ENCODE assay signal across 8 cellular contexts in genomic region chr19:49451430-49452181, GRCh38. TPM values are rescaled to one million over a fixed set of nuclear protein-coding genes. Genes with fewer than 3 reads are reported as not detected.
A peak's percentile ranks its signal among the peaks of the same experiment; 100 is the strongest.
DNase-seq lines count a peak whose midpoint lies in the region; ATAC-seq, FAIRE-seq and TF ChIP-seq lines count a peak whose summit lies in the region.

TSS of gene PIH1D1 (minus strand) at chr19:49451814. CDS start at chr19:49451574, 240 bp downstream.

- ATAC-seq in stimulated activated naive CD8-positive, alpha-beta T cell treated with anti-CD3 and anti-CD28 coated beads, Interleukin-15, amount 100 ng/mL, for 72 hours = peak; percentile 80

- H3K4me3 Mint-ChIP-seq in nephron progenitor cell = peak within 1 kb of the TSS; percentile 96
- H3K4me3 Mint-ChIP-seq in stimulated activated naive CD8-positive, alpha-beta T cell treated with anti-CD3 and anti-CD28 coated beads, Interleukin-15, amount 100 ng/mL, for 72 hours = peak within 1 kb of the TSS; percentile 95 to 98

- H3K4me1 Mint-ChIP-seq in nephron progenitor cell = peaks cover 50% of the 10 kb centered on the region
- H3K4me1 Mint-ChIP-seq in stimulated activated naive CD8-positive, alpha-beta T cell treated with anti-CD3 and anti-CD28 coated beads, Interleukin-15, amount 100 ng/mL, for 72 hours = peaks cover 78% of the 10 kb centered on the region

- H3K27ac Mint-ChIP-seq in nephron progenitor cell = peak within 1 kb of the TSS; percentile 95
- H3K27ac Mint-ChIP-seq in stimulated activated naive CD8-positive, alpha-beta T cell treated with anti-CD3 and anti-CD28 coated beads, Interleukin-15, amount 100 ng/mL, for 72 hours = peak within 1 kb of the TSS; percentile 100

- no peaks in the 10 kb centered on the region for H3K9me3 Mint-ChIP-seq in nephron progenitor cell
- no peaks in the 10 kb centered on the region for H3K9me3 Mint-ChIP-seq in stimulated activated naive CD8-positive, alpha-beta T cell treated with anti-CD3 and anti-CD28 coated beads, Interleukin-15, amount 100 ng/mL, for 72 hours

- FAIRE-seq in H54 (lab: Jason Lieb, UNC) = peak; percentile 94

- DNase-seq in EL = peak; percentile 100
- peak; percentile 97 for DNase-seq in H54 (ENCODE audit: insufficient read length, low spot score)
- peak; percentile 100 for DNase-seq in M059J (ENCODE audit: low read depth)
- DNase-seq in SHP77 (lab: John Stamatoyannopoulos, UW) = peak; percentile 98 to 99
- peak; percentile 88 for DNase-seq in activated effector memory CD4-positive, alpha-beta T cell treated with Interleukin-2 at 50 U/mL for 16 hours
- peak; percentile 99 for DNase-seq in fibroblast of the conjunctiva (ENCODE audit: low read depth)
- peak; percentile 92 for DNase-seq in nephron progenitor cell
- DNase-seq in stimulated activated naive CD8-positive, alpha-beta T cell treated with anti-CD3 and anti-CD28 coated beads, Interleukin-15, amount 100 ng/mL, for 72 hours = peak; percentile 93 to 97

- peaks cover 7% of the 10 kb centered on the region for H3K27me3 Mint-ChIP-seq in nephron progenitor cell (ENCODE audit: low read depth, poor library complexity)
- no peaks in the 10 kb centered on the region for H3K27me3 Mint-ChIP-seq in stimulated activated naive CD8-positive, alpha-beta T cell treated with anti-CD3 and anti-CD28 coated beads, Interleukin-15, amount 100 ng/mL, for 72 hours

- TF ChIP-seq CTCF in nephron progenitor cell (IDR thresholded peaks at IDR 0.05) = no peak

- peaks cover 45% of the 10 kb centered on the region for H3K36me3 Mint-ChIP-seq in nephron progenitor cell (ENCODE audit: low read depth)

- TF ChIP-seq POLR2A in H54 (IDR thresholded peaks at IDR 0.05; ENCODE audit: low read depth, low read length) = 0 out of 2 replicates have a peak, but pooled peaks have one; percentile 29

RNA-seq across cellular contexts. Expression of gene PIH1D1, which starts in this region (rescaled TPM):
- total RNA-seq in M059J (2014; rRNA removed; shearing (Covaris generic)) = 92.9 and 115 TPM in 2 replicates

Comparison
In these comparisons a context has a peak if more than half of its experiments do, and no peak if none do; other contexts are left out.
1. Peak in every context shown above with its lines: DNase-seq and ATAC-seq.